Comparison of ENCODE assay signal across 24 cellular contexts in the genomic region with DNA sequence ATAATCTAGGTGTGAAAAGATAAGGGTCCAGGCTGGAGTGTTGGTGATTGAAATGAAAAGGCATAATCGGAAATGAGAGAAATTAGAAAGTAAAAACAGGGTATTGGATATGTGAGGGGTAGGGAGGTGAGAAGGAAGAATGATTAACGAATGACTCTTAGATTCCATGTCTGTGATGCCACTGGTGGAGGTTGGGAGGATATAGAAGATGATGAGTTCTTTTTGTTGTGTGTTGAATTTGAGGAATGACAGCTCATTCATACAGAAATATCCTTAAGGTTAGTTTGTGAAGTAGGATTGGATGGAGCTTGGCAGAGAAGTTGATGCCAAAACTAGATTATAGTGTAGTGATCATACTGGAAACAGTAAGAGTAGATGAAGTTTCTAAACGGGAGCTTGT.
"Had no signal": no experiment of that assay in that cellular context is flagged by ENCODE, and none has a peak within 500 bp of the region (broad histone marks: within the 10 kb centered on the region; RNA-seq: fewer than 3 reads in every experiment).

No MANE protein-coding gene starts in this region.

- H3K27ac Mint-ChIP-seq: natural killer cell treated with Interleukin-12 subunit alpha and Interleukin-12 subunit beta and Interleukin-15 and Interleukin-18, amount 100 ng/mL, for 72 hours; neural progenitor cell; progenitor cell of endocrine pancreas had no signal

- H3K4me1 Mint-ChIP-seq: neural progenitor cell had no signal

- H3K4me3 ChIP-seq: colonic mucosa, gastrocnemius medialis, heart right ventricle, mucosa of descending colon, neural progenitor cell, pancreas, smooth muscle cell, suprapubic skin, thyroid gland, upper lobe of left lung, uterus had no signal

- H3K4me3 Mint-ChIP-seq: natural killer cell treated with Interleukin-12 subunit alpha and Interleukin-12 subunit beta and Interleukin-15 and Interleukin-18, amount 100 ng/mL, for 72 hours; neural progenitor cell had no signal

- DNase-seq: colonic mucosa; dermis blood vessel endothelial cell; effector CD8-positive, alpha-beta T cell; gastrocnemius medialis; heart right ventricle; hypothalamus; kidney glomerular epithelial cell; mammary epithelial cell; mucosa of descending colon; nucleus accumbens; pancreas; right cardiac atrium; stimulated activated CD4-positive, alpha-beta T cell treated with anti-CD3 and anti-CD28 coated beads, Interleukin-2, amount 100 ng/mL, for 48 hours; stimulated activated naive CD8-positive, alpha-beta T cell treated with anti-CD3 and anti-CD28 coated beads, Interleukin-15, Interleukin-2, amounts not matched to agents 100 U/mL and 50 U/mL, for 24 hours; thyroid gland; upper lobe of left lung; uterus had no signal

- H3K9me3 Mint-ChIP-seq: natural killer cell treated with Interleukin-12 subunit alpha and Interleukin-12 subunit beta and Interleukin-15 and Interleukin-18, amount 100 ng/mL, for 72 hours had no signal

- ATAC-seq: esophagus mucosa; gastrocnemius medialis; heart right ventricle; left lobe of liver; mucosa of descending colon; natural killer cell treated with Interleukin-12 subunit alpha and Interleukin-12 subunit beta and Interleukin-15 and Interleukin-18, amount 100 ng/mL, for 72 hours; pancreas; right cardiac atrium; stimulated activated naive CD8-positive, alpha-beta T cell treated with anti-CD3 and anti-CD28 coated beads, Interleukin-15, Interleukin-2, amounts not matched to agents 100 U/mL and 50 U/mL, for 24 hours had no signal

- H3K36me3 Mint-ChIP-seq: natural killer cell treated with Interleukin-12 subunit alpha and Interleukin-12 subunit beta and Interleukin-15 and Interleukin-18, amount 100 ng/mL, for 72 hours had no signal
